In the genomic region with DNA sequence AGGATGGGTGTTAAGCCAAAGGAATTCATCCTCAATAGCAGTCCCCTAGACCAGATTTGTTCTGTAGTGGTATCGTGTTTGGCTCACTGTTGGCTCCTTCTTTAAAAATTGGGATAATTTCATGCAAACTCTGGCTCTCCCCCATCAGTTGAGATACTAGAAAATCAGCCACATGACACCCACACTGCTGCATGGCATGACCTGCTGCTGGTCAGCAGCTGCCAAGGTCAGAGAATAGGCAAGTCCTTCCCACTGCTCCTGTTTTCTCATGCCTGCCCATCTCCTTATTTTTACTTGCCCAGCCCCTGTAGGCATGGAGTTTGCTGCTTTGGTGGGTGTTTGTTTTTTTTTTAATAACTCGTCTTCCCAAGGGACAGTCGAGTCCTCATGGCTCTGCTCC, we compare ENCODE assay signal across 8 cellular contexts. TPM values are rescaled to one million over a fixed set of nuclear protein-coding genes. Genes with fewer than 3 reads are reported as not detected.
DNase-seq lines count a peak whose midpoint lies in the region; ATAC-seq, FAIRE-seq and TF ChIP-seq lines count a peak whose summit lies in the region.

No MANE protein-coding gene starts in this region.

- H3K27me3 ChIP-seq in CD8-positive, alpha-beta memory T cell (ENCODE audit: insufficient read depth, low read length, poor library complexity, severe bottlenecking), result no peaks in the 10 kb centered on the region
- H3K27me3 ChIP-seq in PC-3 (ENCODE audit: low read length) (no peaks in the 10 kb centered on the region), H1 (replicated peaks in 1 of 4; ENCODE audit: control insufficient read depth in 3 of 4, extremely low read depth in 1 of 4, insufficient read depth in 3 of 4, low read length in 3 of 4) (no peaks in the 10 kb centered on the region), neural progenitor cell (no peaks in the 10 kb centered on the region)

- H2AFZ ChIP-seq in PC-3 (ENCODE audit: low read length), result peak overlapping the region; percentile 81; the same call in 1 of the 2 replicates
- H2AFZ ChIP-seq in H1 (ENCODE audit: low read length), result 0 out of 2 replicates have a peak overlapping the region, but pooled peaks have one; percentile 5
- H2AFZ ChIP-seq in neural progenitor cell (replicated peaks), result no peak overlapping the region

- H3K4me3 ChIP-seq in CD8-positive, alpha-beta memory T cell (ENCODE audit: low read length), result peak overlapping the region; percentile 99
- H3K4me3 ChIP-seq in PC-3 (ENCODE audit: low read length) (peak overlapping the region; percentile 91), H1 (ENCODE audit: extremely low read depth in 1 of 4, insufficient read depth in 2 of 4, low read depth in 3 of 4, low read length in 4 of 4) (peak overlapping the region in 3 of 4 experiments; percentile 79 to 98 (median 93); a peak in 7 of 8 replicates), neural progenitor cell (peak overlapping the region; percentile 94)

- no peaks in the 10 kb centered on the region for H3K23me2 ChIP-seq in H1 (ENCODE audit: low read depth, low read length)

- H3K56ac ChIP-seq in H1 (replicated peaks; ENCODE audit: insufficient read length, low read depth, low read length), result no peak overlapping the region

- H3K9ac ChIP-seq in PC-3 (ENCODE audit: low read length) (peak overlapping the region; percentile 94), H1 (replicated peaks in 1 of 4; ENCODE audit: extremely low read depth in 1 of 4, low read depth in 3 of 4, low read length in 3 of 4) (peak overlapping the region in 1 of 4 experiments; percentile 82; a peak in 2 of 7 replicates), neural progenitor cell (peak overlapping the region; percentile 85)

- H3K4me1 Mint-ChIP-seq in CD8-positive, alpha-beta memory T cell, result peaks cover 54 to 69% (median 56%) of the 10 kb centered on the region in 3 donors
- H3K4me1 Mint-ChIP-seq in neural progenitor cell, result peaks cover 25% of the 10 kb centered on the region

- H4K5ac ChIP-seq in H1 (ENCODE audit: insufficient read length, low read depth, low read length), result peak overlapping the region; percentile 12

- TF ChIP-seq CTCF in PC-3 (conservative IDR thresholded peaks at IDR 0.05; ENCODE audit: low read depth, low read length) (no peak), H1 (IDR thresholded peaks at IDR 0.05; ENCODE audit: control extremely low read depth in 1 of 3, insufficient read depth in 1 of 3, low read depth in 1 of 3, low read length in 3 of 3) (no peak), neural progenitor cell (IDR thresholded peaks at IDR 0.05) (no peak)

- H3K14ac ChIP-seq in H1 (ENCODE audit: insufficient read length), result no peak overlapping the region

- intact Hi-C loops in PC-3 (cut with micrococcal nuclease), result no loop called here

- H3K36me3 ChIP-seq in CD8-positive, alpha-beta memory T cell (ENCODE audit: insufficient read depth, low read length), result peaks cover 27% of the 10 kb centered on the region
- peaks cover 29% of the 10 kb centered on the region for H3K36me3 ChIP-seq in PC-3 (ENCODE audit: low read depth, low read length)
- H3K36me3 ChIP-seq in H1 (ENCODE audit: control insufficient read depth in 2 of 4, insufficient read depth in 4 of 4, low read length in 3 of 4), result peaks cover 17 to 24% (median 22%) of the 10 kb centered on the region in 4 experiments
- H3K36me3 ChIP-seq in neural progenitor cell, result peaks cover 19% of the 10 kb centered on the region

- H3K4me3 Mint-ChIP-seq in CD8-positive, alpha-beta memory T cell, result peak overlapping the region; percentile 96 to 99 (median 98)
- H3K4me3 Mint-ChIP-seq in neural progenitor cell, result peak overlapping the region; percentile 100

- no TSS peak for BruUV-seq in PC-3 (replicated peaks; lab: Mats Ljungman, UMichigan)

- DNase-seq in CD8-positive, alpha-beta memory T cell, result no peak
- DNase-seq in PC-3, result no peak
- DNase-seq in H1 (ENCODE audit: low read depth in 1 of 2, low spot score in 2 of 2), result no peak
- DNase-seq in neural progenitor cell (ENCODE audit: low spot score), result no peak
- DNase-seq in NCI-H446 (lab: John Stamatoyannopoulos, UW), result no peak
- no peak for DNase-seq in kidney tubule cell (ENCODE audit: low spot score)
- DNase-seq in 8988T, result no peak

- peaks cover 18% of the 10 kb centered on the region; the same call in 1 of the 2 replicates for H4K20me1 ChIP-seq in PC-3 (ENCODE audit: low read length)
- peaks cover 0 to 3% of the 10 kb centered on the region in 2 experiments for H4K20me1 ChIP-seq in H1 (replicated peaks in 1 of 2; ENCODE audit: control insufficient read depth in 1 of 2, insufficient read depth in 2 of 2, low read length in 2 of 2)
- H4K20me1 ChIP-seq in neural progenitor cell (ENCODE audit: low read depth), result peaks cover 24% of the 10 kb centered on the region

- H2BK5ac ChIP-seq in H1 (ENCODE audit: low read depth, low read length), result peak overlapping the region; percentile 77; the same call in 1 of the 2 replicates

- H3K79me2 ChIP-seq in PC-3 (ENCODE audit: low read length), result peaks cover 51% of the 10 kb centered on the region
- peaks cover 0 to 36% of the 10 kb centered on the region in 2 experiments; a peak in 2 of 4 replicates for H3K79me2 ChIP-seq in H1 (ENCODE audit: control insufficient read depth in 1 of 2, insufficient read depth in 2 of 2, low read length in 2 of 2)
- H3K79me2 ChIP-seq in neural progenitor cell (ENCODE audit: low read depth), result peaks cover 50% of the 10 kb centered on the region

- H2BK120ac ChIP-seq in H1 (replicated peaks; ENCODE audit: low read depth, low read length), result peak overlapping the region; percentile 1

- no peaks in the 10 kb centered on the region for H3K9me2 ChIP-seq in PC-3 (replicated peaks; ENCODE audit: low read length)

- no peak overlapping the region for H3K23ac ChIP-seq in H1 (ENCODE audit: insufficient read length)

- no peaks in the 10 kb centered on the region for H3K9me3 ChIP-seq in CD8-positive, alpha-beta memory T cell (ENCODE audit: low read length)
- H3K9me3 ChIP-seq in PC-3 (ENCODE audit: low read length) (no peaks in the 10 kb centered on the region), H1 (ENCODE audit: insufficient read depth in 2 of 2, low read depth in 1 of 2, low read length in 1 of 2) (no peaks in the 10 kb centered on the region), neural progenitor cell (ENCODE audit: low read depth) (no peaks in the 10 kb centered on the region)

- H3K4me2 ChIP-seq in PC-3 (ENCODE audit: low read length) (peak overlapping the region; percentile 99), H1 (ENCODE audit: insufficient read depth in 1 of 2, low read depth in 2 of 2, low read length in 2 of 2) (peak overlapping the region; percentile 66 to 96), neural progenitor cell (peak overlapping the region; percentile 85)

- H2BK15ac ChIP-seq in H1 (ENCODE audit: low read length), result 0 out of 2 replicates have a peak overlapping the region, but pooled peaks have one; percentile 1

- WGBS in H1 (ENCODE audit: extremely low coverage in 1 of 2, insufficient coverage in 1 of 2, insufficient read length in 1 of 2, insufficient replicate concordance in 2 of 2, low coverage in 1 of 2, low lambda C conversion rate in 2 of 2, missing lambda C conversion rate in 1 of 2), 2 experiments, result 85% methylated on average over 3 of the region's 3 CpGs; no CpG with 5 or more reads in 1 of the 2 experiments

- H3K4me1 ChIP-seq in CD8-positive, alpha-beta memory T cell (ENCODE audit: insufficient read depth, low read length), result peaks cover 38% of the 10 kb centered on the region
- H3K4me1 ChIP-seq in PC-3 (ENCODE audit: insufficient read depth, low read length) (peaks cover 19% of the 10 kb centered on the region), H1 (replicated peaks in 1 of 4; ENCODE audit: control insufficient read depth in 3 of 4, insufficient read depth in 4 of 4, low read length in 3 of 4) (peaks cover 0 to 13% (median 4%) of the 10 kb centered on the region in 4 experiments; a peak in 4 of 7 replicates), neural progenitor cell (peaks cover 16% of the 10 kb centered on the region)

- no peak overlapping the region for H2BK20ac ChIP-seq in H1 (ENCODE audit: low read length)

- no peak for ATAC-seq in PC-3
- no peak for ATAC-seq in GM18858 (IDR thresholded peaks at IDR 0.05; ENCODE audit: unreplicated experiment)

- no peaks in the 10 kb centered on the region for H3F3A ChIP-seq in PC-3 (ENCODE audit: low read length, unreplicated experiment)
- peaks cover 8% of the 10 kb centered on the region for H3F3A ChIP-seq in neural progenitor cell (ENCODE audit: low read depth)

- POLR2A ChIA-PET in CD8-positive, alpha-beta memory T cell (lab: Charles Lee), result interaction anchor here (1.0 to 2.4 kb wide), 9 partner anchors 10 to 232 kb away, joined by 3 to 42 read pairs (median 9); a partner anchor contains a TSS
- POLR2A ChIA-PET in PC-3 (lab: Charles Lee; ENCODE audit: unreplicated experiment), result no interaction called here
- POLR2A ChIA-PET in H1 (lab: Charles Lee; ENCODE audit: partially characterized antibody), result interaction anchor here (1.1 to 3.6 kb wide), 6 partner anchors 14 to 169 kb away, joined by 3 to 28 read pairs (median 4); a partner anchor contains a TSS

- no peak overlapping the region for H2BK12ac ChIP-seq in H1 (ENCODE audit: low read depth, low read length)

- H3K4ac ChIP-seq in H1 (replicated peaks; ENCODE audit: insufficient read length, low read depth, low read length), result peak overlapping the region; percentile 11

- peak overlapping the region; percentile 5 for H4K91ac ChIP-seq in H1 (replicated peaks; ENCODE audit: insufficient read length, low read length)

- no peaks in the 10 kb centered on the region for H3K9me3 Mint-ChIP-seq in CD8-positive, alpha-beta memory T cell
- H3K9me3 Mint-ChIP-seq in neural progenitor cell, result no peaks in the 10 kb centered on the region

- no peak overlapping the region for H3K18ac ChIP-seq in H1 (ENCODE audit: extremely low read depth, low read length)

- H3K27me3 Mint-ChIP-seq in CD8-positive, alpha-beta memory T cell, result no peaks in the 10 kb centered on the region
- H3K27me3 Mint-ChIP-seq in neural progenitor cell (ENCODE audit: insufficient read depth, low read depth), result peaks cover 2% of the 10 kb centered on the region

- H3K27ac Mint-ChIP-seq in CD8-positive, alpha-beta memory T cell, result peak overlapping the region; percentile 98 to 100 (median 100)
- peak overlapping the region; percentile 99 for H3K27ac Mint-ChIP-seq in neural progenitor cell

- TF ChIP-seq RAD21 in H1 (IDR thresholded peaks at IDR 0.05 in 1 of 2, conservative IDR thresholded peaks at IDR 0.05 in 1 of 2; ENCODE audit: low read depth in 2 of 2, low read length in 2 of 2), result no peak

- CTCF ChIA-PET in CD8-positive, alpha-beta memory T cell (lab: Charles Lee), result interaction anchor here (1.0 to 2.5 kb wide), 5 partner anchors 14 to 202 kb away, joined by 3 to 19 read pairs (median 3); no protein-coding TSS in a partner anchor
- CTCF ChIA-PET in PC-3 (lab: Charles Lee), result no interaction called here
- CTCF ChIA-PET in H1 (lab: Charles Lee; ENCODE audit: partially characterized antibody), result interaction anchor here (0.7 kb wide), 1 partner anchor 19 kb away, joined by 3 read pairs; a partner anchor contains a TSS

- H3K27ac ChIP-seq in CD8-positive, alpha-beta memory T cell (ENCODE audit: low read depth, low read length), result peak overlapping the region; percentile 99
- peak overlapping the region; percentile 63 for H3K27ac ChIP-seq in PC-3 (ENCODE audit: low read length)
- H3K27ac ChIP-seq in H1 (ENCODE audit: low read depth, low read length), result 0 out of 2 replicates have a peak overlapping the region, but pooled peaks have one; percentile 82
- H3K27ac ChIP-seq in neural progenitor cell, result no peak overlapping the region

- 0 out of 2 replicates have a peak overlapping the region, but pooled peaks have one; percentile 4 for H2AK5ac ChIP-seq in H1 (ENCODE audit: low read depth, low read length)

- H3K79me1 ChIP-seq in H1 (ENCODE audit: low read depth, low read length), result 0 out of 2 replicates have a peak, but pooled peaks cover 3% of the 10 kb centered on the region

- peaks cover 6 to 58% (median 26%) of the 10 kb centered on the region in 3 donors for H3K36me3 Mint-ChIP-seq in CD8-positive, alpha-beta memory T cell
- H3K36me3 Mint-ChIP-seq in neural progenitor cell, result peaks cover 24% of the 10 kb centered on the region

- TF ChIP-seq EP300 in H1 (IDR thresholded peaks at IDR 0.05; ENCODE audit: borderline replicate concordance in 1 of 2, low read depth in 2 of 2, low read length in 2 of 2), result no peak

- no peak for TF ChIP-seq POLR2A in H1 (IDR thresholded peaks at IDR 0.05; ENCODE audit: control extremely low read depth in 1 of 2, low read depth in 2 of 2, low read length in 2 of 2)

- FAIRE-seq in H1 (lab: Jason Lieb, UNC), result no peak

- peak overlapping the region; percentile 84 for H4K8ac ChIP-seq in H1 (ENCODE audit: extremely low read depth, insufficient read depth, low read length)

RNA-seq across cellular contexts. Expression of a gene that starts 1.0 kb away (rescaled TPM):
- total RNA-seq in CD8-positive, alpha-beta memory T cell, result 100 to 1,000 TPM; 203 to 206 TPM
- 108 TPM for polyA plus RNA-seq in CD8-positive, alpha-beta memory T cell
- total RNA-seq in PC-3 (2014; rRNA removed), result 77.8 and 124 TPM in 2 replicates
- 190 and 199 TPM in 2 replicates for total RNA-seq in H1 (2021; fragmentation: NEBNext Ultra II Directional; extraction: Animal tissue kit (Norgen Biotek cat#: 25700))
- 289 and 302 TPM in 2 replicates for polyA plus RNA-seq in H1 (2011; rRNA removed)
- polyA plus RNA-seq in H1 (2011; cell fraction: cytosol; rRNA removed), result 285 TPM
- polyA plus RNA-seq in H1 (2011; cell fraction: nucleus; rRNA removed), result 577 TPM
- polyA plus RNA-seq in H1 (2012, experiment 1 of 2), result 182 to 258 TPM (median 247 TPM) in 4 replicates
- polyA plus RNA-seq in H1 (2012, experiment 2 of 2), result 34.1 TPM
- polyA plus RNA-seq in H1 (2013, experiment 1 of 2), result 88.0 TPM
- 74.0 TPM for polyA plus RNA-seq in H1 (2013, experiment 2 of 2)
- 522 and 583 TPM in 2 replicates for polyA minus RNA-seq in H1 (2011; rRNA and poly(A)+ RNA removed)
- 178 TPM for polyA minus RNA-seq in H1 (2011; cell fraction: cytosol; rRNA and poly(A)+ RNA removed)
- polyA minus RNA-seq in H1 (2011; cell fraction: nucleus; rRNA and poly(A)+ RNA removed), result 183 TPM
- total RNA-seq in neural progenitor cell (ENCODE audit: low replicate concordance), result 94.3 and 128 TPM in 2 replicates

RNA-seq across cellular contexts. Expression of a gene that starts 18.7 kb away (rescaled TPM):
- 10 to 100 TPM; 55.5 to 58.3 TPM for total RNA-seq in CD8-positive, alpha-beta memory T cell
- 17.5 TPM for polyA plus RNA-seq in CD8-positive, alpha-beta memory T cell
- total RNA-seq in PC-3 (2014; rRNA removed), result not detected in 2 replicates
- total RNA-seq in H1 (2021; fragmentation: NEBNext Ultra II Directional; extraction: Animal tissue kit (Norgen Biotek cat#: 25700)), result 16.1 and 17.1 TPM in 2 replicates
- 10.6 and 11.7 TPM in 2 replicates for polyA plus RNA-seq in H1 (2011; rRNA removed)
- 9.4 TPM for polyA plus RNA-seq in H1 (2011; cell fraction: cytosol; rRNA removed)
- 9.1 TPM for polyA plus RNA-seq in H1 (2011; cell fraction: nucleus; rRNA removed)
- 9.1 to 12.1 TPM (median 10.8 TPM) in 4 replicates for polyA plus RNA-seq in H1 (2012, experiment 1 of 2)
- 8.0 TPM for polyA plus RNA-seq in H1 (2012, experiment 2 of 2)
- 12.0 TPM for polyA plus RNA-seq in H1 (2013, experiment 1 of 2)
- polyA plus RNA-seq in H1 (2013, experiment 2 of 2), result 12.6 TPM
- 13.1 and 15.6 TPM in 2 replicates for polyA minus RNA-seq in H1 (2011; rRNA and poly(A)+ RNA removed)
- polyA minus RNA-seq in H1 (2011; cell fraction: cytosol; rRNA and poly(A)+ RNA removed), result 7.6 TPM
- 7.1 TPM for polyA minus RNA-seq in H1 (2011; cell fraction: nucleus; rRNA and poly(A)+ RNA removed)
- 4.3 and 4.9 TPM in 2 replicates for total RNA-seq in neural progenitor cell (ENCODE audit: low replicate concordance)

RNA-seq across cellular contexts. Expression of a gene that starts 29.2 kb away (rescaled TPM):
- total RNA-seq in CD8-positive, alpha-beta memory T cell, result 10 to 100 TPM; 59.5 to 65.6 TPM
- 1.3 TPM for polyA plus RNA-seq in CD8-positive, alpha-beta memory T cell
- total RNA-seq in PC-3 (2014; rRNA removed) (85.5 and 89.6 TPM in 2 replicates), neural progenitor cell (ENCODE audit: low replicate concordance) (61.9 and 71.2 TPM in 2 replicates)
- total RNA-seq in H1 (2021; fragmentation: NEBNext Ultra II Directional; extraction: Animal tissue kit (Norgen Biotek cat#: 25700)), result 55.7 and 63.1 TPM in 2 replicates
- polyA plus RNA-seq in H1 (2011; rRNA removed), result 43.8 and 46.6 TPM in 2 replicates
- polyA plus RNA-seq in H1 (2011; cell fraction: cytosol; rRNA removed), result 46.7 TPM
- polyA plus RNA-seq in H1 (2011; cell fraction: nucleus; rRNA removed), result 41.8 TPM
- 46.3 to 53.8 TPM (median 50.9 TPM) in 4 replicates for polyA plus RNA-seq in H1 (2012, experiment 1 of 2)
- 17.3 TPM for polyA plus RNA-seq in H1 (2012, experiment 2 of 2)
- 38.4 TPM for polyA plus RNA-seq in H1 (2013, experiment 1 of 2)
- polyA plus RNA-seq in H1 (2013, experiment 2 of 2), result 37.9 TPM
- polyA minus RNA-seq in H1 (2011; rRNA and poly(A)+ RNA removed), result 45.3 and 46.0 TPM in 2 replicates
- polyA minus RNA-seq in H1 (2011; cell fraction: cytosol; rRNA and poly(A)+ RNA removed), result 31.8 TPM
- 27.8 TPM for polyA minus RNA-seq in H1 (2011; cell fraction: nucleus; rRNA and poly(A)+ RNA removed)

RNA-seq across cellular contexts. Expression of a gene that starts 40.3 kb away (rescaled TPM):
- 10 to 100 TPM; 73.8 to 77.9 TPM for total RNA-seq in CD8-positive, alpha-beta memory T cell
- 104 TPM for polyA plus RNA-seq in CD8-positive, alpha-beta memory T cell
- total RNA-seq in PC-3 (2014; rRNA removed) (124 and 130 TPM in 2 replicates), neural progenitor cell (ENCODE audit: low replicate concordance) (55.9 and 106 TPM in 2 replicates)
- total RNA-seq in H1 (2021; fragmentation: NEBNext Ultra II Directional; extraction: Animal tissue kit (Norgen Biotek cat#: 25700)), result 63.7 and 69.9 TPM in 2 replicates
- polyA plus RNA-seq in H1 (2011; rRNA removed), result 99.2 and 113 TPM in 2 replicates
- polyA plus RNA-seq in H1 (2011; cell fraction: cytosol; rRNA removed), result 110 TPM
- polyA plus RNA-seq in H1 (2011; cell fraction: nucleus; rRNA removed), result 89.6 TPM
- 56.8 to 65.7 TPM (median 60.0 TPM) in 4 replicates for polyA plus RNA-seq in H1 (2012, experiment 1 of 2)
- polyA plus RNA-seq in H1 (2012, experiment 2 of 2), result 58.6 TPM
- polyA plus RNA-seq in H1 (2013, experiment 1 of 2), result 40.7 TPM
- 38.5 TPM for polyA plus RNA-seq in H1 (2013, experiment 2 of 2)
- polyA minus RNA-seq in H1 (2011; rRNA and poly(A)+ RNA removed), result 124 and 131 TPM in 2 replicates
- polyA minus RNA-seq in H1 (2011; cell fraction: cytosol; rRNA and poly(A)+ RNA removed), result 51.7 TPM
- polyA minus RNA-seq in H1 (2011; cell fraction: nucleus; rRNA and poly(A)+ RNA removed), result 51.3 TPM

RNA-seq across cellular contexts. Expression of a gene that starts 40.6 kb away (rescaled TPM):
- 10 to 100 TPM; 29.8 to 33.4 TPM for total RNA-seq in CD8-positive, alpha-beta memory T cell
- polyA plus RNA-seq in CD8-positive, alpha-beta memory T cell, result 46.8 TPM
- total RNA-seq in PC-3 (2014; rRNA removed), result 31.9 and 33.9 TPM in 2 replicates
- 25.0 and 25.4 TPM in 2 replicates for total RNA-seq in H1 (2021; fragmentation: NEBNext Ultra II Directional; extraction: Animal tissue kit (Norgen Biotek cat#: 25700))
- 41.0 and 45.1 TPM in 2 replicates for polyA plus RNA-seq in H1 (2011; rRNA removed)
- 18.7 TPM for polyA plus RNA-seq in H1 (2011; cell fraction: cytosol; rRNA removed)
- 27.6 TPM for polyA plus RNA-seq in H1 (2011; cell fraction: nucleus; rRNA removed)
- polyA plus RNA-seq in H1 (2012, experiment 1 of 2), result 16.6 to 20.6 TPM (median 18.4 TPM) in 4 replicates
- 14.4 TPM for polyA plus RNA-seq in H1 (2012, experiment 2 of 2)
- 26.3 TPM for polyA plus RNA-seq in H1 (2013, experiment 1 of 2)
- polyA plus RNA-seq in H1 (2013, experiment 2 of 2), result 30.3 TPM
- polyA minus RNA-seq in H1 (2011; rRNA and poly(A)+ RNA removed), result 35.4 and 37.9 TPM in 2 replicates
- polyA minus RNA-seq in H1 (2011; cell fraction: cytosol; rRNA and poly(A)+ RNA removed), result 15.1 TPM
- polyA minus RNA-seq in H1 (2011; cell fraction: nucleus; rRNA and poly(A)+ RNA removed), result 12.3 TPM
- 9.1 and 16.1 TPM in 2 replicates for total RNA-seq in neural progenitor cell (ENCODE audit: low replicate concordance)
